23 cellular contexts compared by ENCODE assay signal in the genomic region with DNA sequence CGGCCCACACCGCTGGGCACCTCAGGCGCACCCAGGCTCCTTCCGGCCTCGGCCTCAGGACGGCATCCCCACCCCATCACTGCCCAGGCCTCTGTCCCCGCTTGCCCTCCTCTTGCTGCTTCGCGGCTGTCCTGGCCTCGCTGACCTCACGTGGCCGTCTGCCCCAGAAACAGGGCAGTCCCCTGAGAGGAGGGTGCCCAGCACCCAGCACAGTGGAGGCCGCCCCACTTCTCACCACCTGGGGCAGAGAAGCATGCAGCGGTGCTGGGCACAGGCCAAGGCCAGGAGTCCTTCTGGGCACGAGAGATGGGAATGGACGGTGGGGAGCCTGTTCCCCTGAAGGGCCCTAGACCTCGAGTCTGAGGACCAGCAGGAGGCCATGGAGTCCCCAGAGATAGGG. TPM values are rescaled to one million over a fixed set of nuclear protein-coding genes. Genes with fewer than 3 reads are reported as not detected.
"Had no signal": no experiment of that assay in that cellular context is flagged by ENCODE, and none has a peak within 500 bp of the region (broad histone marks: within the 10 kb centered on the region; RNA-seq: fewer than 3 reads in every experiment).

No MANE protein-coding gene starts in this region.

- H3K27ac Mint-ChIP-seq: activated CD4-positive, alpha-beta memory T cell treated with anti-CD3 and anti-CD28 coated beads, Interleukin-2, amount 10 ng/mL, durations not matched to agents 7 days and 5 days; activated naive CD4-positive, alpha-beta T cell treated with anti-CD3 and anti-CD28 coated beads for 36 hours; brain; endodermal cell; nephron had no signal

- H3K4me3 ChIP-seq: tibial artery had no signal

- H3K4me1 Mint-ChIP-seq: endodermal cell, nephron had no signal

- H3K27me3 Mint-ChIP-seq: activated CD4-positive, alpha-beta memory T cell treated with anti-CD3 and anti-CD28 coated beads, Interleukin-2, amount 10 ng/mL, durations not matched to agents 7 days and 5 days; brain had no signal

- DNase-seq: activated CD4-positive, alpha-beta memory T cell treated with anti-CD3 and anti-CD28 coated beads, Interleukin-2, amount 10 ng/mL, durations not matched to agents 7 days and 5 days; activated CD4-positive, alpha-beta T cell treated with anti-CD3 and anti-CD28 coated beads for 48 hours; activated CD4-positive, CD25-positive, alpha-beta regulatory T cell; activated naive CD4-positive, alpha-beta T cell treated with anti-CD3 and anti-CD28 coated beads for 36 hours; activated T-cell treated with anti-CD3 and anti-CD28 coated beads, Interleukin-2, amount 50 U/mL, for 1 hour; anterior cingulate cortex; central memory CD4-positive, alpha-beta T cell; foreskin fibroblast; glutamatergic neuron; hippocampal formation; islet precursor cell; left colon; midbrain; nucleus accumbens; stimulated activated naive CD8-positive, alpha-beta T cell treated with anti-CD3 and anti-CD28 coated beads, Interleukin-15, Interleukin-2, amounts not matched to agents 100 U/mL and 50 U/mL, for 24 hours; substantia nigra; T1000; tibial artery had no signal

- H3K27ac ChIP-seq: epithelial cell of prostate, tibial artery had no signal

- H3K27me3 ChIP-seq: tibial artery had no signal

- H3K4me3 Mint-ChIP-seq: activated CD4-positive, alpha-beta memory T cell treated with anti-CD3 and anti-CD28 coated beads, Interleukin-2, amount 10 ng/mL, durations not matched to agents 7 days and 5 days; activated naive CD4-positive, alpha-beta T cell treated with anti-CD3 and anti-CD28 coated beads for 36 hours; brain; endodermal cell; nephron had no signal

- H3K9me3 ChIP-seq: tibial artery had no signal

- H3K4me1 ChIP-seq: tibial artery had no signal

- H3K9me3 Mint-ChIP-seq: activated CD4-positive, alpha-beta memory T cell treated with anti-CD3 and anti-CD28 coated beads, Interleukin-2, amount 10 ng/mL, durations not matched to agents 7 days and 5 days; activated naive CD4-positive, alpha-beta T cell treated with anti-CD3 and anti-CD28 coated beads for 36 hours; brain; endodermal cell; nephron had no signal

RNA-seq across cellular contexts. Expression of a gene that starts 24.2 kb away (rescaled TPM):
- total RNA-seq: activated naive CD4-positive, alpha-beta T cell treated with anti-CD3 and anti-CD28 coated beads for 36 hours; endodermal cell; lung microvascular endothelial cell had no signal
